Comparison of ENCODE assay signal across 22 cellular contexts in the genomic region with DNA sequence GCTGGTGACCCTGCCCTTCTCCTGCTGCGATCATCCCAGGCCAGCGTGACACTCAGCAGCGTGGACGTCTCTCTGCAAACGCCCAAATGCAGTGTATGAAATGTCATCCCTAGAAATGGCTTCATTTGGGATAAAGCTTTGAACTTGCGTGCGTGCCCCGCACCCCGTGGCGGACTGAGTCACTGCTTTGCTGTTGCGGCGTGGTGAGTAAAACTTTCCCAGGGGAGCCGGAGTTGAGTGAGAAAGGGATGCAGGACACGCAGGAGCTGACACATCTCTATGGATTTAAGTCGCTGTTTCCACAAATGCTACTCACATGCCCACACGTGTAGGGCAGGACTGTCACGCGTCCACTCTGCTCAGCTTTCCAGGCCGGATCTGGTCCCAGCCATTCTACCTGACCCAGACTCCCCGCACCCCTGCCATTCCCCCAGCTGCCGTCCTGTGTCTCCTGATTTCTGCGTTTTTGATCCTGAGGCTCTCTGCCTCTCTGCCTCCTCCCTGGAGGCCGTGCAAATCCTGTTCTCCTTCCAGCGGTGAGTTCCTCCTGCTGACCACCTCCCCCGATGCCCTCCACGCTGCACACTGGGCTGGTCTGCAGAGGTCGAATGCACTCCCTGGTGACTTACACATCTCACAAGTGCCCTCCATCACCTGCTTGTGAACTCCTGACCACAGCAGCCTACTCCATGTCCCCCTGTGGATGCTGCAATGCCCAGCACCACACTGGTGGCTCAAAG.
A peak's percentile ranks its signal among the peaks of the same experiment; 100 is the strongest.
DNase-seq lines count a peak whose midpoint lies in the region; ATAC-seq lines count a peak whose summit lies in the region.
"Had no signal": no experiment of that assay in that cellular context is flagged by ENCODE, and none has a peak within 500 bp of the region (broad histone marks: within the 10 kb centered on the region; RNA-seq: fewer than 3 reads in every experiment).

No MANE protein-coding gene starts in this region.

- H3K23ac ChIP-seq in mesenchymal stem cell (ENCODE audit: low read length in 2 of 2) = no peak overlapping the region

- H2BK5ac ChIP-seq in mesenchymal stem cell (ENCODE audit: low read depth, low read length, poor library complexity, severe bottlenecking) = no peak overlapping the region

- no peak overlapping the region for H2BK15ac ChIP-seq in mesenchymal stem cell (ENCODE audit: low read depth, poor library complexity, severe bottlenecking)

- H2BK12ac ChIP-seq in mesenchymal stem cell (ENCODE audit: low read length in 2 of 2) = no peak overlapping the region

- H3K4me2 ChIP-seq in Karpas-422 (ENCODE audit: low read depth, low read length, poor library complexity, severe bottlenecking) = no peak overlapping the region
- H3K4me2 ChIP-seq in mesenchymal stem cell (ENCODE audit: low read length, poor library complexity, severe bottlenecking) = peak overlapping the region; percentile 13

- H3K9me3 Mint-ChIP-seq in stimulated activated memory B cell treated with anti-CD40 and anti-IgM and Interleukin-4, amounts not matched to agents 10 μg/mL and 1 μg/mL and 100 μg/mL, for 72 hours = no peaks in the 10 kb centered on the region
- H3K9me3 Mint-ChIP-seq: activated naive CD8-positive, alpha-beta T cell treated with anti-CD3 and anti-CD28 coated beads, Interleukin-2, amount 50 U/mL, for 24 hours had no signal

- H2AFZ ChIP-seq in Karpas-422 (ENCODE audit: low read length) (no peak overlapping the region), mesenchymal stem cell (ENCODE audit: low read depth, low read length) (no peak overlapping the region)

- H3K4me3 ChIP-seq in Karpas-422 (ENCODE audit: low read length) = peak overlapping the region; percentile 8; the same call in 1 of the 2 replicates
- H3K4me3 ChIP-seq in mesenchymal stem cell (ENCODE audit: insufficient read depth in 1 of 2, low read depth in 1 of 2, low read length in 2 of 2) = peak overlapping the region in 1 of 2 experiments; percentile 9
- no peak overlapping the region for H3K4me3 ChIP-seq in SJCRH30
- H3K4me3 ChIP-seq: cardiac muscle cell, tibial nerve had no signal

- H3K79me2 ChIP-seq in Karpas-422 (ENCODE audit: low read length) = peaks cover 39% of the 10 kb centered on the region

- H3K4ac ChIP-seq in mesenchymal stem cell (ENCODE audit: low read depth in 1 of 2, low read length in 2 of 2) = no peak overlapping the region

- H3K27me3 Mint-ChIP-seq in stimulated activated memory B cell treated with anti-CD40 and anti-IgM and Interleukin-4, amounts not matched to agents 10 μg/mL and 1 μg/mL and 100 μg/mL, for 72 hours = no peaks in the 10 kb centered on the region
- H3K27me3 Mint-ChIP-seq: activated naive CD8-positive, alpha-beta T cell treated with anti-CD3 and anti-CD28 coated beads, Interleukin-2, amount 50 U/mL, for 24 hours had no signal

- H2BK120ac ChIP-seq in mesenchymal stem cell (ENCODE audit: low read depth, low read length) = no peak overlapping the region

- H4K8ac ChIP-seq in mesenchymal stem cell (ENCODE audit: low read length) = no peak overlapping the region

- no peaks in the 10 kb centered on the region for H4K20me1 ChIP-seq in Karpas-422 (ENCODE audit: insufficient read depth, low read depth, low read length)

- H3K4me1 Mint-ChIP-seq in stimulated activated memory B cell treated with anti-CD40 and anti-IgM and Interleukin-4, amounts not matched to agents 10 μg/mL and 1 μg/mL and 100 μg/mL, for 72 hours = peaks cover 45% of the 10 kb centered on the region

- H3K4me3 Mint-ChIP-seq in stimulated activated memory B cell treated with anti-CD40 and anti-IgM and Interleukin-4, amounts not matched to agents 10 μg/mL and 1 μg/mL and 100 μg/mL, for 72 hours = no peak overlapping the region
- H3K4me3 Mint-ChIP-seq: activated naive CD8-positive, alpha-beta T cell treated with anti-CD3 and anti-CD28 coated beads, Interleukin-2, amount 50 U/mL, for 24 hours had no signal

- H3K27ac ChIP-seq in Karpas-422 (ENCODE audit: low read length) (peak overlapping the region; percentile 99), mesenchymal stem cell (ENCODE audit: low read length, poor library complexity, severe bottlenecking) (no peak overlapping the region), SJCRH30 (no peak overlapping the region)
- H3K27ac ChIP-seq: cardiac muscle cell had no signal

- H3K14ac ChIP-seq in mesenchymal stem cell (ENCODE audit: low read length in 2 of 2) = peak overlapping the region in 1 of 2 experiments; percentile 13

- H4K91ac ChIP-seq in mesenchymal stem cell (ENCODE audit: low read length) = peak overlapping the region; percentile 6

- peaks cover 13% of the 10 kb centered on the region for H3K79me1 ChIP-seq in mesenchymal stem cell (replicated peaks; ENCODE audit: low read length, poor library complexity, severe bottlenecking)

- H3K27ac Mint-ChIP-seq in stimulated activated memory B cell treated with anti-CD40 and anti-IgM and Interleukin-4, amounts not matched to agents 10 μg/mL and 1 μg/mL and 100 μg/mL, for 72 hours = peak overlapping the region; percentile 54
- H3K27ac Mint-ChIP-seq: activated naive CD8-positive, alpha-beta T cell treated with anti-CD3 and anti-CD28 coated beads, Interleukin-2, amount 50 U/mL, for 24 hours had no signal

- peak overlapping the region in 1 of 2 experiments; percentile 47 for H3K18ac ChIP-seq in mesenchymal stem cell (ENCODE audit: low read depth in 1 of 2, low read length in 2 of 2)

- H3K9ac ChIP-seq in Karpas-422 (ENCODE audit: low read length) = peak overlapping the region; percentile 30; the same call in 1 of the 2 replicates
- no peak overlapping the region for H3K9ac ChIP-seq in mesenchymal stem cell (ENCODE audit: low read length)

- H3K4me1 ChIP-seq in Karpas-422 (ENCODE audit: low read length) (peaks cover 76% of the 10 kb centered on the region), mesenchymal stem cell (ENCODE audit: control insufficient read depth, insufficient read depth, low read depth, low read length) (peaks cover 20% of the 10 kb centered on the region), SJCRH30 (no peaks in the 10 kb centered on the region)

- ATAC-seq in stimulated activated memory B cell treated with anti-CD40 and anti-IgM and Interleukin-4, amounts not matched to agents 10 μg/mL and 1 μg/mL and 100 μg/mL, for 72 hours = no peak
- no peak for ATAC-seq in GM19467 (IDR thresholded peaks at IDR 0.05; ENCODE audit: unreplicated experiment)
- no peak for ATAC-seq in HG03039 (IDR thresholded peaks at IDR 0.05; ENCODE audit: unreplicated experiment)
- no peak for ATAC-seq in HG02759 (IDR thresholded peaks at IDR 0.05; ENCODE audit: unreplicated experiment)
- ATAC-seq: activated naive CD8-positive, alpha-beta T cell treated with anti-CD3 and anti-CD28 coated beads, Interleukin-2, amount 50 U/mL, for 24 hours; esophagus mucosa; left colon; right cardiac atrium had no signal

- H3K36me3 Mint-ChIP-seq in stimulated activated memory B cell treated with anti-CD40 and anti-IgM and Interleukin-4, amounts not matched to agents 10 μg/mL and 1 μg/mL and 100 μg/mL, for 72 hours = peaks cover 59% of the 10 kb centered on the region

- peaks cover 11% of the 10 kb centered on the region; the same call in 1 of the 2 replicates for H3K9me3 ChIP-seq in Karpas-422 (ENCODE audit: low read length)
- no peaks in the 10 kb centered on the region for H3K9me3 ChIP-seq in mesenchymal stem cell (ENCODE audit: control insufficient read depth, low read length)
- H3K9me3 ChIP-seq in SJCRH30 (replicated peaks) = no peaks in the 10 kb centered on the region
- H3K9me3 ChIP-seq: tibial nerve had no signal

- H2AK5ac ChIP-seq in mesenchymal stem cell (ENCODE audit: low read length, severe bottlenecking) = no peak overlapping the region

- H3K27me3 ChIP-seq in Karpas-422 (ENCODE audit: low read length) (no peaks in the 10 kb centered on the region), mesenchymal stem cell (ENCODE audit: control insufficient read depth in 1 of 2, insufficient read depth in 1 of 2, low read length in 2 of 2) (no peaks in the 10 kb centered on the region), SJCRH30 (no peaks in the 10 kb centered on the region)
- H3K27me3 ChIP-seq: cardiac muscle cell, tibial nerve had no signal

- DNase-seq in Karpas-422 (no peak), amniotic epithelial cell (ENCODE audit: low read depth) (peak; percentile 34), mesenchymal stem cell (no peak), SJCRH30 (no peak)
- DNase-seq: activated CD4-positive, alpha-beta T cell treated with anti-CD3 and anti-CD28 coated beads for 1 hour; activated naive CD8-positive, alpha-beta T cell treated with anti-CD3 and anti-CD28 coated beads, Interleukin-2, amount 50 U/mL, for 24 hours; effector CD4-positive, alpha-beta T cell; GF-D8; GOT3; left colon; midbrain; NCI-H524; SHP77 treated with DMSO at 0.1 percent for 48 hours; stimulated activated CD4-positive, alpha-beta T cell treated with anti-CD3 and anti-CD28 coated beads, Interleukin-15, amount 100 ng/mL, for 24 hours had no signal

- H3K9me2 ChIP-seq in Karpas-422 (replicated peaks; ENCODE audit: insufficient read depth, low read length) = no peaks in the 10 kb centered on the region

- H3K36me3 ChIP-seq in Karpas-422 (ENCODE audit: insufficient read depth, low read length) = peaks cover 43% of the 10 kb centered on the region
- peaks cover 9 to 28% of the 10 kb centered on the region in 2 experiments for H3K36me3 ChIP-seq in mesenchymal stem cell (ENCODE audit: control insufficient read depth in 1 of 2, insufficient read depth in 2 of 2, low read depth in 1 of 2, low read length in 2 of 2)
- no peaks in the 10 kb centered on the region for H3K36me3 ChIP-seq in SJCRH30
- H3K36me3 ChIP-seq: cardiac muscle cell had no signal

- 81% methylated on average over 27 of the region's 27 CpGs for WGBS in mesenchymal stem cell
